Comparison of ENCODE assay signal across 8 cellular contexts in genomic region chr12:65121049-65121955, GRCh38. TPM values are rescaled to one million over a fixed set of nuclear protein-coding genes. Genes with fewer than 3 reads are reported as not detected.
DNase-seq lines count a peak whose midpoint lies in the region; ATAC-seq, FAIRE-seq and TF ChIP-seq lines count a peak whose summit lies in the region.

WIF1 (minus strand) TSS chr12:65121305; CDS start chr12:65121191, 114 bp downstream.

- H3F3A ChIP-seq in PC-3 (ENCODE audit: low read length, unreplicated experiment), result no peaks in the 10 kb centered on the region

- intact Hi-C loops in PC-3 (cut with micrococcal nuclease), result no loop called here
- intact Hi-C loops in HepG2 (cut with micrococcal nuclease; ENCODE audit: unreplicated experiment), result no loop called here

- H3K27me3 ChIP-seq in PC-3 (ENCODE audit: low read length) (peaks cover 45% of the 10 kb centered on the region), HepG2 (ENCODE audit: control insufficient read depth in 1 of 2, insufficient read depth in 2 of 2, low read length in 2 of 2) (no peaks in the 10 kb centered on the region), subcutaneous abdominal adipose tissue (ENCODE audit: control insufficient read depth in 5 of 5, insufficient read depth in 4 of 5, low read length in 5 of 5) (peaks cover 20 to 45% (median 33%) of the 10 kb centered on the region in 5 donors)

- H3K27ac ChIP-seq in PC-3 (ENCODE audit: low read length) (no peak within 1 kb of the TSS), caudate nucleus (ENCODE audit: low read depth, low read length) (no peak within 1 kb of the TSS), HepG2 (ENCODE audit: extremely low read length, insufficient read depth, low read length) (no peak within 1 kb of the TSS), subcutaneous abdominal adipose tissue (ENCODE audit: low read depth, low read length) (no peak within 1 kb of the TSS)

- H3K9me3 ChIP-seq in PC-3 (ENCODE audit: low read length) (no peaks in the 10 kb centered on the region), HepG2 (ENCODE audit: low read length) (no peaks in the 10 kb centered on the region), subcutaneous abdominal adipose tissue (ENCODE audit: control insufficient read depth in 5 of 5, low read length in 5 of 5) (no peaks in the 10 kb centered on the region)

- CTCF ChIA-PET in PC-3 (lab: Charles Lee), result interaction anchor here (0.6 kb wide), 1 partner anchor 324 kb away, joined by 7 read pairs; no protein-coding TSS in a partner anchor
- CTCF ChIA-PET in HepG2 (lab: Yijun Ruan, JAX; ENCODE audit: low intra/inter-chr PET ratio, low total read pairs), result no interaction called here

- TF ChIP-seq RAD21 in HepG2 (CRISPR knock-in tag; IDR thresholded peaks at IDR 0.05), result no peak

- H3K4me1 ChIP-seq in PC-3 (ENCODE audit: insufficient read depth, low read length) (peaks cover 7% of the 10 kb centered on the region), HepG2 (ENCODE audit: insufficient read depth, low read length) (no peaks in the 10 kb centered on the region), subcutaneous abdominal adipose tissue (ENCODE audit: control insufficient read depth in 5 of 5, insufficient read depth in 5 of 5, low read length in 5 of 5) (peaks cover 0 to 13% (median 8%) of the 10 kb centered on the region in 5 donors)

- H3K9ac ChIP-seq in PC-3 (ENCODE audit: low read length), result no peak within 1 kb of the TSS
- H3K9ac ChIP-seq in HepG2 (ENCODE audit: insufficient read depth, low read depth, low read length), result no peak within 1 kb of the TSS
- H3K9ac ChIP-seq in subcutaneous abdominal adipose tissue (ENCODE audit: low read length in 5 of 5), result no peak within 1 kb of the TSS

- H3K4me3 ChIP-seq in PC-3 (ENCODE audit: low read length), result peak within 1 kb of the TSS; percentile 48; the same call in 1 of the 2 replicates
- no peak within 1 kb of the TSS for H3K4me3 ChIP-seq in HepG2 (replicated peaks in 1 of 3; ENCODE audit: insufficient read depth in 1 of 3, low read depth in 2 of 3, low read length in 3 of 3)
- H3K4me3 ChIP-seq in subcutaneous abdominal adipose tissue (ENCODE audit: low read depth in 1 of 5, low read length in 5 of 5), result peak within 1 kb of the TSS in 4 of 5 donors; percentile 27 to 56 (median 38)

- peak within 1 kb of the TSS; percentile 58 for H2AFZ ChIP-seq in PC-3 (ENCODE audit: low read length)
- H2AFZ ChIP-seq in HepG2 (ENCODE audit: low read length), result no peak within 1 kb of the TSS

- no peak for DNase-seq in G401 (ENCODE audit: low spot score)
- DNase-seq in PC-3, result peak; percentile 10
- peak in 44 of 61 donors; percentile 4 to 86 (median 30) for DNase-seq in caudate nucleus (lab: John Stamatoyannopoulos, UW)
- DNase-seq in HepG2 (ENCODE audit: low spot score), result no peak
- DNase-seq in epidermal melanocyte (ENCODE audit: insufficient read length, low spot score), result no peak

- H3K9me2 ChIP-seq in PC-3 (replicated peaks; ENCODE audit: low read length), result no peaks in the 10 kb centered on the region

- BruUV-seq in PC-3 (replicated peaks; lab: Mats Ljungman, UMichigan) (no TSS peak), HepG2 (replicated peaks; lab: Mats Ljungman, UMichigan) (no TSS peak)

- POLR2A ChIA-PET in PC-3 (lab: Charles Lee; ENCODE audit: unreplicated experiment), result no interaction called here
- POLR2A ChIA-PET in HepG2 (lab: Yijun Ruan, JAX), result no interaction called here

- TF ChIP-seq CTCF in PC-3 (conservative IDR thresholded peaks at IDR 0.05; ENCODE audit: low read depth, low read length) (peak; percentile 52; the same call in 1 of the 2 replicates), HepG2 (CRISPR knock-in tag; IDR thresholded peaks at IDR 0.05) (no peak)

- in situ Hi-C loops in G401 (cut with HindIII; ENCODE audit: low sequenced_read_pairs), result loop anchor here (10.0 kb wide), 1 partner anchor 227 kb away; no protein-coding TSS in a partner anchor
- in situ Hi-C loops in HepG2 (cut with HindIII; ENCODE audit: extremely low pct_ligation_motif_present, low pct_unique_long_range_greater_than_20kb), result loop anchor here (5.0 kb wide), 2 partner anchors 229 to 319 kb away; no protein-coding TSS in a partner anchor

- ATAC-seq in HG02642 (IDR thresholded peaks at IDR 0.05; ENCODE audit: poor library complexity, unreplicated experiment) (peak; percentile 72), PC-3 (peak; percentile 69), HepG2 (no peak), HG03460 (IDR thresholded peaks at IDR 0.05; ENCODE audit: unreplicated experiment) (no peak)

- no peak for FAIRE-seq in HepG2 (lab: Jason Lieb, UNC)

- H3K79me2 ChIP-seq in PC-3 (ENCODE audit: low read length) (no peaks in the 10 kb centered on the region), HepG2 (ENCODE audit: insufficient read depth, low read length) (no peaks in the 10 kb centered on the region)

- TF ChIP-seq EP300 in HepG2 (IDR thresholded peaks at IDR 0.05; ENCODE audit: low read depth in 2 of 2, low read length in 2 of 2), result no peak
- TF ChIP-seq EP300 in HepG2 (CRISPR knock-in tag; IDR thresholded peaks at IDR 0.05; ENCODE audit: borderline replicate concordance), result no peak

- H4K20me1 ChIP-seq in PC-3 (ENCODE audit: low read length), result no peaks in the 10 kb centered on the region
- no peaks in the 10 kb centered on the region for H4K20me1 ChIP-seq in HepG2 (ENCODE audit: insufficient read depth, low read length)

- TF ChIP-seq POLR2A in HepG2 (IDR thresholded peaks at IDR 0.05; ENCODE audit: insufficient read depth in 1 of 2, low read depth in 2 of 2, low read length in 2 of 2), result no peak

- peak within 1 kb of the TSS; percentile 75 for H3K4me2 ChIP-seq in PC-3 (ENCODE audit: low read length)
- H3K4me2 ChIP-seq in HepG2 (ENCODE audit: low read depth, low read length), result no peak within 1 kb of the TSS

- WGBS in HepG2 (ENCODE audit: low lambda C conversion rate), result 86% methylated on average over 68 of the region's 73 CpGs

- no peaks in the 10 kb centered on the region for H3K36me3 ChIP-seq in PC-3 (ENCODE audit: low read depth, low read length)
- no peaks in the 10 kb centered on the region for H3K36me3 ChIP-seq in HepG2 (replicated peaks in 1 of 2; ENCODE audit: control insufficient read depth in 1 of 2, insufficient read depth in 2 of 2, low read length in 2 of 2)
- no peaks in the 10 kb centered on the region for H3K36me3 ChIP-seq in subcutaneous abdominal adipose tissue (ENCODE audit: control insufficient read depth in 5 of 5, insufficient read depth in 5 of 5, low read length in 5 of 5)

TF ChIP-seq in HepG2, 621 proteins besides CTCF, POLR2A, EP300 and RAD21 (continues in another document):
- no peak for TF ChIP-seq MAZ (IDR thresholded peaks at IDR 0.05; ENCODE audit: borderline replicate concordance, low read depth, low read length)
- TF ChIP-seq MAZ (CRISPR knock-in tag; IDR thresholded peaks at IDR 0.05; ENCODE audit: low read depth), result no peak
- TF ChIP-seq ZNF101 (CRISPR knock-in tag; IDR thresholded peaks at IDR 0.05; ENCODE audit: borderline replicate concordance, low read depth), result no peak
- TF ChIP-seq, protein P1, sequence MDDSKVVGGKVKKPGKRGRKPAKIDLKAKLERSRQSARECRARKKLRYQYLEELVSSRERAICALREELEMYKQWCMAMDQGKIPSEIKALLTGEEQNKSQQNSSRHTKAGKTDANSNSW (CRISPR knock-in tag; IDR thresholded peaks at IDR 0.05; ENCODE audit: borderline replicate concordance), result no peak
- TF ChIP-seq ZNF746 (CRISPR knock-in tag; IDR thresholded peaks at IDR 0.05), result no peak
- no peak for TF ChIP-seq ELF3 (CRISPR knock-in tag; IDR thresholded peaks at IDR 0.05)
- TF ChIP-seq ZNF335 (CRISPR knock-in tag; IDR thresholded peaks at IDR 0.05), result no peak
- TF ChIP-seq, protein P2, sequence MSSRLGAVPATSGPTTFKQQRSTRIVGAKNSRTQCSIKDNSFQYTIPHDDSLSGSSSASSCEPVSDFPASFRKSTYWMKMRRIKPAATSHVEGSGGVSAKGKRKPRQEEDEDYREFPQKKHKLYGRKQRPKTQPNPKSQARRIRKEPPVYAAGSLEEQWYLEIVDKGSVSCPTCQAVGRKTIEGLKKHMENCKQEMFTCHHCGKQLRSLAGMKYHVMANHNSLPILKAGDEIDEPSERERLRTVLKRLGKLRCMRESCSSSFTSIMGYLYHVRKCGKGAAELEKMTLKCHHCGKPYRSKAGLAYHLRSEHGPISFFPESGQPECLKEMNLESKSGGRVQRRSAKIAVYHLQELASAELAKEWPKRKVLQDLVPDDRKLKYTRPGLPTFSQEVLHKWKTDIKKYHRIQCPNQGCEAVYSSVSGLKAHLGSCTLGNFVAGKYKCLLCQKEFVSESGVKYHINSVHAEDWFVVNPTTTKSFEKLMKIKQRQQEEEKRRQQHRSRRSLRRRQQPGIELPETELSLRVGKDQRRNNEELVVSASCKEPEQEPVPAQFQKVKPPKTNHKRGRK (CRISPR knock-in tag; IDR thresholded peaks at IDR 0.05), result no peak
- TF ChIP-seq ZNF569 (CRISPR knock-in tag; IDR thresholded peaks at IDR 0.05; ENCODE audit: borderline replicate concordance), result no peak

RNA-seq across cellular contexts. Expression of gene WIF1, which starts in this region (rescaled TPM):
- 25.7 and 29.6 TPM in 2 replicates for total RNA-seq in G401 (2014; rRNA removed; shearing (Covaris generic))
- total RNA-seq in PC-3 (2014; rRNA removed), result not detected in 2 replicates
- not detected in 2 replicates for total RNA-seq in HepG2 (2016; rRNA removed; fragmentation: Illumina TruSeq; extraction: Trizol)
- not detected in 2 replicates for total RNA-seq in HepG2 (2016; cell fraction: cytosol; rRNA removed; fragmentation: Illumina TruSeq; extraction: Trizol; ENCODE audit: low read depth)
- not detected in 2 replicates for total RNA-seq in HepG2 (2016; cell fraction: insoluble cytoplasmic fraction; rRNA removed; fragmentation: Illumina TruSeq; extraction: Trizol)
- total RNA-seq in HepG2 (2016; cell fraction: membrane; rRNA removed; fragmentation: Illumina TruSeq; extraction: Trizol), result not detected in 2 replicates
- total RNA-seq in HepG2 (2016; cell fraction: nucleus; rRNA removed; fragmentation: Illumina TruSeq; extraction: Trizol), result not detected in 2 replicates
- polyA plus RNA-seq in HepG2 (2011; rRNA removed), result not detected in 2 replicates
- not detected in 2 replicates for polyA plus RNA-seq in HepG2 (2011; cell fraction: cytosol; rRNA removed)
- polyA plus RNA-seq in HepG2 (2011; cell fraction: nucleus; rRNA removed), result not detected in 2 replicates
- polyA plus RNA-seq in HepG2 (2012), result not detected in 2 replicates
- polyA plus RNA-seq in HepG2 (2016; cell fraction: cytosol; fragmentation: Illumina TruSeq; extraction: Trizol; ENCODE audit: low read depth), result not detected in 2 replicates
- not detected in 2 replicates for polyA plus RNA-seq in HepG2 (2016; cell fraction: insoluble cytoplasmic fraction; fragmentation: Illumina TruSeq; extraction: Trizol; ENCODE audit: low read depth)
- polyA plus RNA-seq in HepG2 (2016; cell fraction: membrane; fragmentation: Illumina TruSeq; extraction: Trizol; ENCODE audit: low read depth), result not detected in 2 replicates
- polyA plus RNA-seq in HepG2 (2016; cell fraction: nucleus; fragmentation: Illumina TruSeq; extraction: Trizol; ENCODE audit: insufficient read depth, low read depth), result not detected in 2 replicates
- not detected in 2 replicates for polyA minus RNA-seq in HepG2 (2011; rRNA and poly(A)+ RNA removed; ENCODE audit: low replicate concordance)
- polyA minus RNA-seq in HepG2 (2011; cell fraction: cytosol; rRNA and poly(A)+ RNA removed), result not detected in 2 replicates
- polyA minus RNA-seq in HepG2 (2011; cell fraction: nucleus; rRNA and poly(A)+ RNA removed), result not detected in 2 replicates

Comparison
In these comparisons a context has a peak if more than half of its experiments do, and no peak if none do; other contexts are left out.
1. RNA of gene WIF1 (total RNA-seq): 25.7 to 29.6 TPM in G401; not detected in PC-3 and not detected in HepG2; every median in the first group is over 10 times any median in the second.
2. Peak in DNase-seq, ATAC-seq, H3K4me3 ChIP-seq and H3K4me2 ChIP-seq in PC-3; RNA of the gene not detected or under 1 TPM.
3. DNase-seq: peak in caudate nucleus (44 of 61); none in G401 (single experiment), HepG2 (single experiment) and epidermal melanocyte (single experiment).
4. H3K4me3 ChIP-seq: peak in subcutaneous abdominal adipose tissue (4 of 5); none in HepG2 (0 of 3).